ENCODE assay signal across 27 cellular contexts in genomic region chr1:226095286-226095685, GRCh38.
"Had no signal": no experiment of that assay in that cellular context is flagged by ENCODE, and none has a peak within 500 bp of the region (broad histone marks: within the 10 kb centered on the region; RNA-seq: fewer than 3 reads in every experiment).

No MANE protein-coding gene starts in this region.

- DNase-seq: activated CD4-positive, alpha-beta T cell treated with anti-CD3 and anti-CD28 coated beads for 4 hours; activated CD8-positive, alpha-beta memory T cell treated with anti-CD3 and anti-CD28 coated beads, Interleukin-2, amount 50 U/mL, for 4 hours; activated CD8-positive, alpha-beta T cell treated with anti-CD3 and anti-CD28 coated beads for 36 hours; activated gamma-delta T cell; activated naive CD4-positive, alpha-beta T cell treated with anti-CD3 and anti-CD28 coated beads for 36 hours; amygdala; NCI-H1092; NCI-H1417; NCI-H2029; NCI-H2107; NCI-H2171 treated with DMSO at 0.1 percent for 48 hours; NCI-H510A treated with DMSO at 0.1 percent for 48 hours; NCI-H69; NK-92 treated with Interleukin-12 subunit alpha and Interleukin-12 subunit beta, amount 100 ng/mL, for 24 hours; OCI-M1; Right ventricle myocardium superior; SJCRH30; SK-N-SH; T-helper 1 cell had no signal

- H3K4me3 Mint-ChIP-seq: activated CD8-positive, alpha-beta T cell treated with anti-CD3 and anti-CD28 coated beads for 36 hours; activated naive CD4-positive, alpha-beta T cell treated with anti-CD3 and anti-CD28 coated beads for 36 hours; activated naive CD8-positive, alpha-beta T cell; activated T-helper 1 cell treated with anti-CD3 and anti-CD28 coated beads, Interleukin-12 subunit alpha, Interleukin-12 subunit beta, Interleukin-2, Interleukin-4 antibody, amounts not matched to agents 30 ng/mL and 10 ng/mL and 1 ng/mL, durations not matched to agents 14 hours and 24 hours and 36 hours; brain had no signal

- H3K4me1 ChIP-seq: SJCRH30 had no signal

- H3K4me2 ChIP-seq: KMS-11, SK-N-SH had no signal

- H3K27me3 ChIP-seq: SJCRH30 had no signal

- H3K4me3 ChIP-seq: SJCRH30 had no signal

- H3K36me3 ChIP-seq: SJCRH30 had no signal

- H3K9me3 ChIP-seq: SJCRH30, SK-N-SH had no signal

- ATAC-seq: activated CD4-positive, CD25-positive, alpha-beta regulatory T cell treated with anti-CD3 and anti-CD28 coated beads, Interleukin-2, amount 50 U/mL, for 24 hours; activated CD8-positive, alpha-beta T cell treated with anti-CD3 and anti-CD28 coated beads for 36 hours; Panc1 had no signal

- H3K9me3 Mint-ChIP-seq: activated CD8-positive, alpha-beta T cell treated with anti-CD3 and anti-CD28 coated beads for 36 hours; activated naive CD4-positive, alpha-beta T cell treated with anti-CD3 and anti-CD28 coated beads for 36 hours; activated T-helper 1 cell treated with anti-CD3 and anti-CD28 coated beads, Interleukin-12 subunit alpha, Interleukin-12 subunit beta, Interleukin-2, Interleukin-4 antibody, amounts not matched to agents 30 ng/mL and 10 ng/mL and 1 ng/mL, durations not matched to agents 14 hours and 24 hours and 36 hours had no signal

- H3K9ac ChIP-seq: KMS-11, SK-N-SH had no signal

- H3K27me3 Mint-ChIP-seq: activated naive CD8-positive, alpha-beta T cell had no signal

- H3K36me3 Mint-ChIP-seq: brain had no signal

- FAIRE-seq: astrocyte had no signal

- H3K27ac Mint-ChIP-seq: activated CD8-positive, alpha-beta T cell treated with anti-CD3 and anti-CD28 coated beads for 36 hours; activated naive CD4-positive, alpha-beta T cell treated with anti-CD3 and anti-CD28 coated beads for 36 hours; activated naive CD8-positive, alpha-beta T cell; activated T-helper 1 cell treated with anti-CD3 and anti-CD28 coated beads, Interleukin-12 subunit alpha, Interleukin-12 subunit beta, Interleukin-2, Interleukin-4 antibody, amounts not matched to agents 30 ng/mL and 10 ng/mL and 1 ng/mL, durations not matched to agents 14 hours and 24 hours and 36 hours; brain had no signal

- H3K27ac ChIP-seq: KMS-11, RWPE1, SJCRH30 had no signal
